31 cellular contexts compared by ENCODE assay signal in genomic region chr16:84110527-84110926, GRCh38. TPM values are rescaled to one million over a fixed set of nuclear protein-coding genes. Genes with fewer than 3 reads are reported as not detected.
DNase-seq lines count a peak whose midpoint lies in the region; ATAC-seq and TF ChIP-seq lines count a peak whose summit lies in the region.
"Had no signal": no experiment of that assay in that cellular context is flagged by ENCODE, and none has a peak within 500 bp of the region (broad histone marks: within the 10 kb centered on the region; RNA-seq: fewer than 3 reads in every experiment).

No MANE protein-coding gene starts in this region.

- H3K9ac ChIP-seq in H9 (ENCODE audit: extremely low read depth, insufficient read length, low read length) (no peak overlapping the region), skeletal muscle tissue (ENCODE audit: low read depth in 1 of 3, low read length in 3 of 3) (peak overlapping the region in 1 of 3 donors; percentile 50)

- H3K4me1 Mint-ChIP-seq in activated naive CD8-positive, alpha-beta T cell treated with anti-CD3 and anti-CD28 coated beads, Interleukin-2, amount 50 U/mL, for 24 hours, result peaks cover 54% of the 10 kb centered on the region
- peaks cover 43% of the 10 kb centered on the region for H3K4me1 Mint-ChIP-seq in activated naive CD8-positive, alpha-beta T cell treated with anti-CD3 and anti-CD28 coated beads for 36 hours
- H3K4me1 Mint-ChIP-seq in H9, result peaks cover 12 to 18% of the 10 kb centered on the region in 2 experiments
- peaks cover 15% of the 10 kb centered on the region for H3K4me1 Mint-ChIP-seq in activated T-helper 17 cell treated with anti-CD3 and anti-CD28 coated beads, Interleukin-2, amount 50 U/mL, for 72 hours

- H4K8ac ChIP-seq in H9 (replicated peaks; ENCODE audit: insufficient read length, low read depth, low read length), result no peak overlapping the region

- ATAC-seq in activated naive CD8-positive, alpha-beta T cell treated with anti-CD3 and anti-CD28 coated beads, Interleukin-2, amount 50 U/mL, for 24 hours, result no peak
- ATAC-seq in activated T-helper 17 cell treated with anti-CD3 and anti-CD28 coated beads, Interleukin-2, amount 50 U/mL, for 72 hours (replicated peaks), result no peak
- ATAC-seq in HG03045 (IDR thresholded peaks at IDR 0.05; ENCODE audit: unreplicated experiment), result no peak
- ATAC-seq: activated CD8-positive, alpha-beta memory T cell treated with anti-CD3 and anti-CD28 coated beads, Interleukin-2, amount 10 ng/mL, durations not matched to agents 7 days and 5 days; esophagus mucosa; left colon; PC-3 had no signal

- H3T11ph ChIP-seq in H9 (ENCODE audit: low read length), result no peak overlapping the region

- no peaks in the 10 kb centered on the region for H3K9me3 ChIP-seq in H9 (ENCODE audit: control insufficient read depth, low read depth, low read length)
- no peaks in the 10 kb centered on the region for H3K9me3 ChIP-seq in skeletal muscle tissue (ENCODE audit: control insufficient read depth in 3 of 3, low read length in 3 of 3)
- H3K9me3 ChIP-seq: thoracic aorta, vagina had no signal

- no peaks in the 10 kb centered on the region for H3K9me3 Mint-ChIP-seq in activated naive CD8-positive, alpha-beta T cell treated with anti-CD3 and anti-CD28 coated beads, Interleukin-2, amount 50 U/mL, for 24 hours
- no peaks in the 10 kb centered on the region for H3K9me3 Mint-ChIP-seq in activated naive CD8-positive, alpha-beta T cell treated with anti-CD3 and anti-CD28 coated beads for 36 hours
- H3K9me3 Mint-ChIP-seq in H9, result no peaks in the 10 kb centered on the region
- H3K9me3 Mint-ChIP-seq in activated T-helper 17 cell treated with anti-CD3 and anti-CD28 coated beads, Interleukin-2, amount 50 U/mL, for 72 hours, result no peaks in the 10 kb centered on the region
- H3K9me3 Mint-ChIP-seq: activated CD4-positive, alpha-beta T cell treated with anti-CD3 and anti-CD28 coated beads, Interleukin-2, amount 10 ng/mL, durations not matched to agents 24 days and 14 days; stimulated activated naive CD8-positive, alpha-beta T cell treated with anti-CD3 and anti-CD28 coated beads, Interleukin-15, Interleukin-2, amounts not matched to agents 100 ng/mL and 50 ng/mL, for 24 hours; T-helper 2 cell treated with Interferon-gamma antibody and Interleukin-4, amounts not matched to agents 5 μg/mL and 100 μg/mL, for 36 hours had no signal

- H3K27me3 ChIP-seq in H9 (ENCODE audit: insufficient read depth, low read length), result no peaks in the 10 kb centered on the region
- no peaks in the 10 kb centered on the region for H3K27me3 ChIP-seq in skeletal muscle tissue (ENCODE audit: control insufficient read depth in 3 of 3, insufficient read depth in 3 of 3, low read length in 3 of 3)
- H3K27me3 ChIP-seq: hepatocyte, vagina had no signal

- H3K79me2 ChIP-seq in H9 (ENCODE audit: insufficient read depth, low read length), result peaks cover 27% of the 10 kb centered on the region; the same call in 1 of the 2 replicates

- H3K56ac ChIP-seq in H9 (ENCODE audit: insufficient read length, low read depth, low read length), result no peak overlapping the region

- H3K27me3 Mint-ChIP-seq in activated naive CD8-positive, alpha-beta T cell treated with anti-CD3 and anti-CD28 coated beads, Interleukin-2, amount 50 U/mL, for 24 hours, result no peaks in the 10 kb centered on the region
- H3K27me3 Mint-ChIP-seq in activated naive CD8-positive, alpha-beta T cell treated with anti-CD3 and anti-CD28 coated beads for 36 hours, result no peaks in the 10 kb centered on the region
- H3K27me3 Mint-ChIP-seq in H9 (ENCODE audit: low read depth), result no peaks in the 10 kb centered on the region
- H3K27me3 Mint-ChIP-seq in activated T-helper 17 cell treated with anti-CD3 and anti-CD28 coated beads, Interleukin-2, amount 50 U/mL, for 72 hours, result no peaks in the 10 kb centered on the region
- H3K27me3 Mint-ChIP-seq: activated CD4-positive, alpha-beta T cell treated with anti-CD3 and anti-CD28 coated beads, Interleukin-2, amount 10 ng/mL, durations not matched to agents 24 days and 14 days; activated CD8-positive, alpha-beta memory T cell treated with anti-CD3 and anti-CD28 coated beads, Interleukin-2, amount 10 ng/mL, durations not matched to agents 7 days and 5 days; activated naive CD8-positive, alpha-beta T cell; stimulated activated naive CD8-positive, alpha-beta T cell treated with anti-CD3 and anti-CD28 coated beads, Interleukin-15, Interleukin-2, amounts not matched to agents 100 ng/mL and 50 ng/mL, for 24 hours had no signal

- no peak for DNase-seq in activated naive CD8-positive, alpha-beta T cell treated with anti-CD3 and anti-CD28 coated beads, Interleukin-2, amount 50 U/mL, for 24 hours
- DNase-seq in activated naive CD8-positive, alpha-beta T cell treated with anti-CD3 and anti-CD28 coated beads for 36 hours, result no peak
- DNase-seq in H9, result no peak
- no peak for DNase-seq in iPS-NIHi7 (ENCODE audit: extremely low spot score)
- no peak for DNase-seq in NCI-H2029 treated with DMSO at 0.1 percent for 48 hours (lab: John Stamatoyannopoulos, UW)
- DNase-seq: activated CD4-positive, alpha-beta T cell treated with anti-CD3 and anti-CD28 coated beads, Interleukin-2, amount 10 ng/mL, durations not matched to agents 24 days and 14 days; activated CD8-positive, alpha-beta memory T cell treated with anti-CD3 and anti-CD28 coated beads, Interleukin-2, amount 10 ng/mL, durations not matched to agents 7 days and 5 days; central memory CD4-positive, alpha-beta T cell; DMS153; foreskin fibroblast; left colon; mesenchymal stem cell; NCI-H1092 treated with DMSO at 0.1 percent for 48 hours; NCI-H187; NCI-H2171 treated with DMSO at 0.1 percent for 48 hours; NCI-H524; nucleus accumbens; PC-3; Right ventricle myocardium superior had no signal

- no peak overlapping the region for H2AFZ ChIP-seq in H9 (ENCODE audit: low read length)
- H2AFZ ChIP-seq: hepatocyte had no signal

- no peak overlapping the region for H3K4me2 ChIP-seq in H9 (ENCODE audit: insufficient read depth, insufficient read length, low read length)
- H3K4me2 ChIP-seq: hepatocyte had no signal

- H3K36me3 Mint-ChIP-seq in activated naive CD8-positive, alpha-beta T cell treated with anti-CD3 and anti-CD28 coated beads, Interleukin-2, amount 50 U/mL, for 24 hours (ENCODE audit: low read depth), result peaks cover 8% of the 10 kb centered on the region
- peaks cover 10% of the 10 kb centered on the region for H3K36me3 Mint-ChIP-seq in activated naive CD8-positive, alpha-beta T cell treated with anti-CD3 and anti-CD28 coated beads for 36 hours
- H3K36me3 Mint-ChIP-seq in H9 (ENCODE audit: insufficient read depth in 1 of 3, low read depth in 3 of 3), result peaks cover 0 to 3% (median 0%) of the 10 kb centered on the region in 3 experiments; a peak in 1 of 7 replicates
- H3K36me3 Mint-ChIP-seq in activated T-helper 17 cell treated with anti-CD3 and anti-CD28 coated beads, Interleukin-2, amount 50 U/mL, for 72 hours (ENCODE audit: low read depth), result peaks cover 53% of the 10 kb centered on the region
- H3K36me3 Mint-ChIP-seq: activated naive CD8-positive, alpha-beta T cell had no signal

- no peaks in the 10 kb centered on the region for H3K23me2 ChIP-seq in H9 (ENCODE audit: insufficient read length, low read depth, low read length, poor library complexity, severe bottlenecking)

- no peak overlapping the region for H4K91ac ChIP-seq in H9 (ENCODE audit: insufficient read length, low read depth, low read length)

- H2BK5ac ChIP-seq in H9 (ENCODE audit: insufficient read length, low read length), result no peak overlapping the region

- no peak overlapping the region for H3K23ac ChIP-seq in H9 (ENCODE audit: insufficient read length, low read depth, low read length)

- H3K4me3 Mint-ChIP-seq in activated naive CD8-positive, alpha-beta T cell treated with anti-CD3 and anti-CD28 coated beads, Interleukin-2, amount 50 U/mL, for 24 hours, result no peak overlapping the region
- no peak overlapping the region for H3K4me3 Mint-ChIP-seq in activated naive CD8-positive, alpha-beta T cell treated with anti-CD3 and anti-CD28 coated beads for 36 hours
- H3K4me3 Mint-ChIP-seq in H9, result no peak overlapping the region
- peak overlapping the region; percentile 15 for H3K4me3 Mint-ChIP-seq in activated T-helper 17 cell treated with anti-CD3 and anti-CD28 coated beads, Interleukin-2, amount 50 U/mL, for 72 hours
- H3K4me3 Mint-ChIP-seq: activated CD4-positive, alpha-beta T cell treated with anti-CD3 and anti-CD28 coated beads, Interleukin-2, amount 10 ng/mL, durations not matched to agents 24 days and 14 days; activated CD8-positive, alpha-beta memory T cell treated with anti-CD3 and anti-CD28 coated beads, Interleukin-2, amount 10 ng/mL, durations not matched to agents 7 days and 5 days; stimulated activated naive CD8-positive, alpha-beta T cell treated with anti-CD3 and anti-CD28 coated beads, Interleukin-15, Interleukin-2, amounts not matched to agents 100 ng/mL and 50 ng/mL, for 24 hours; T-helper 2 cell treated with Interferon-gamma antibody and Interleukin-4, amounts not matched to agents 5 μg/mL and 100 μg/mL, for 36 hours had no signal

- H3K4me1 ChIP-seq in H9 (ENCODE audit: insufficient read depth, low read length) (no peaks in the 10 kb centered on the region; the same call in 1 of the 2 replicates), skeletal muscle tissue (ENCODE audit: control insufficient read depth in 3 of 3, insufficient read depth in 3 of 3, low read length in 3 of 3) (peaks cover 22 to 49% (median 45%) of the 10 kb centered on the region in 3 donors)

- H3K4me3 ChIP-seq in skeletal muscle tissue (ENCODE audit: low read length in 3 of 3), result no peak overlapping the region
- H3K4me3 ChIP-seq: hepatocyte, thoracic aorta, vagina had no signal

- H4K5ac ChIP-seq in H9 (ENCODE audit: insufficient read length, low read depth, low read length), result no peak overlapping the region

- no peak overlapping the region for H2BK12ac ChIP-seq in H9 (ENCODE audit: insufficient read length, low read depth, low read length)

- no peak overlapping the region for H2BK20ac ChIP-seq in H9 (ENCODE audit: low read depth, low read length, poor library complexity, severe bottlenecking)

- H2AK5ac ChIP-seq in H9 (ENCODE audit: insufficient read length, low read length), result no peak overlapping the region

- TF ChIP-seq CTCF in H9 (conservative IDR thresholded peaks at IDR 0.05), result no peak

- no peak overlapping the region for H2BK120ac ChIP-seq in H9 (ENCODE audit: low read depth, low read length, poor library complexity, severe bottlenecking)

- no peaks in the 10 kb centered on the region for H4K20me1 ChIP-seq in H9 (ENCODE audit: control insufficient read depth, insufficient read depth, insufficient read length)

- no peak overlapping the region for H3K27ac ChIP-seq in H9 (ENCODE audit: insufficient read length, low read depth, low read length)
- H3K27ac ChIP-seq in skeletal muscle tissue (ENCODE audit: low read depth, low read length), result peak overlapping the region; percentile 68
- H3K27ac ChIP-seq: hepatocyte, vagina had no signal

- H3K14ac ChIP-seq in H9 (ENCODE audit: insufficient read depth, low read length), result no peak overlapping the region

- H3K4ac ChIP-seq in H9 (ENCODE audit: low read depth, low read length), result no peak overlapping the region

- H3K18ac ChIP-seq in H9 (ENCODE audit: insufficient read length, low read depth, low read length), result no peak overlapping the region

- no peak overlapping the region for H2BK15ac ChIP-seq in H9 (ENCODE audit: low read depth, low read length)

- WGBS in H9 (ENCODE audit: extremely low coverage, insufficient read length, low lambda C conversion rate), result no CpG with 5 or more reads among the region's 3 CpGs

- peak overlapping the region; percentile 59 for H3K27ac Mint-ChIP-seq in activated naive CD8-positive, alpha-beta T cell treated with anti-CD3 and anti-CD28 coated beads, Interleukin-2, amount 50 U/mL, for 24 hours
- no peak overlapping the region for H3K27ac Mint-ChIP-seq in activated naive CD8-positive, alpha-beta T cell treated with anti-CD3 and anti-CD28 coated beads for 36 hours
- H3K27ac Mint-ChIP-seq in H9, result peak overlapping the region in 2 of 3 experiments; percentile 73 to 85; a peak in 1 of 7 replicates
- H3K27ac Mint-ChIP-seq in activated T-helper 17 cell treated with anti-CD3 and anti-CD28 coated beads, Interleukin-2, amount 50 U/mL, for 72 hours, result peak overlapping the region; percentile 69
- H3K27ac Mint-ChIP-seq: activated CD8-positive, alpha-beta memory T cell treated with anti-CD3 and anti-CD28 coated beads, Interleukin-2, amount 10 ng/mL, durations not matched to agents 7 days and 5 days; T-helper 2 cell treated with Interferon-gamma antibody and Interleukin-4, amounts not matched to agents 5 μg/mL and 100 μg/mL, for 36 hours had no signal

- peaks cover 0 to 10% (median 7%) of the 10 kb centered on the region in 3 donors for H3K36me3 ChIP-seq in skeletal muscle tissue (ENCODE audit: control insufficient read depth in 3 of 3, insufficient read depth in 3 of 3, low read length in 3 of 3)
- H3K36me3 ChIP-seq: thoracic aorta had no signal

- peaks cover 5% of the 10 kb centered on the region for H3K79me1 ChIP-seq in H9 (ENCODE audit: insufficient read depth, low read depth, low read length, poor library complexity, severe bottlenecking)

RNA-seq across cellular contexts. Expression of gene MBTPS1, which starts 6.2 kb away (rescaled TPM):
- 10 to 100 TPM; 29.6 to 30.2 TPM for total RNA-seq in activated naive CD8-positive, alpha-beta T cell treated with anti-CD3 and anti-CD28 coated beads for 36 hours
- total RNA-seq in H9 (2021), result 46.8 and 48.7 TPM in 2 replicates
- 10 to 100 TPM; 44.0 to 54.4 TPM for total RNA-seq in activated T-helper 17 cell treated with anti-CD3 and anti-CD28 coated beads, Interleukin-2, amount 50 U/mL, for 72 hours
- total RNA-seq in skeletal muscle tissue, result 76.7 TPM

RNA-seq across cellular contexts. Expression of gene HSDL1, which starts 34.5 kb away (rescaled TPM):
- 10 to 100 TPM; 13.2 to 13.9 TPM for total RNA-seq in activated naive CD8-positive, alpha-beta T cell treated with anti-CD3 and anti-CD28 coated beads for 36 hours
- 34.2 and 38.2 TPM in 2 replicates for total RNA-seq in H9 (2021)
- total RNA-seq in activated T-helper 17 cell treated with anti-CD3 and anti-CD28 coated beads, Interleukin-2, amount 50 U/mL, for 72 hours, result 10 to 100 TPM in 1 of 2 donors, 1 to 10 TPM in 1; 9.9 to 14.6 TPM
- 17.2 TPM for total RNA-seq in skeletal muscle tissue

RNA-seq across cellular contexts. Expression of gene DNAAF1, which starts 34.6 kb away (rescaled TPM):
- total RNA-seq in activated naive CD8-positive, alpha-beta T cell treated with anti-CD3 and anti-CD28 coated beads for 36 hours, result under 1 TPM in 1 of 2 experiments, not detected in 1; 0.33 TPM
- total RNA-seq in H9 (2021), result 0.15 TPM in 1 of 2 replicates, not detected in the other
- under 1 TPM in 1 of 2 donors, not detected in 1; 0.21 TPM for total RNA-seq in activated T-helper 17 cell treated with anti-CD3 and anti-CD28 coated beads, Interleukin-2, amount 50 U/mL, for 72 hours
- not detected for total RNA-seq in skeletal muscle tissue
- total RNA-seq: A673; activated CD4-positive, alpha-beta T cell treated with anti-CD3 and anti-CD28 coated beads, Interleukin-2, amount 10 ng/mL, durations not matched to agents 24 days and 14 days; activated CD8-positive, alpha-beta memory T cell treated with anti-CD3 and anti-CD28 coated beads, Interleukin-2, amount 10 ng/mL, durations not matched to agents 7 days and 5 days; myocyte; PC-3; Right ventricle myocardium superior; thoracic aorta; vagina had no signal
